In genomic region chr15:40243126-40243810, GRCh38 we compare ENCODE assay signal across 25 cellular contexts. TPM values are rescaled to one million over a fixed set of nuclear protein-coding genes. Genes with fewer than 3 reads are reported as not detected.
DNase-seq lines count a peak whose midpoint lies in the region; ATAC-seq and TF ChIP-seq lines count a peak whose summit lies in the region.
"Had no signal": no experiment of that assay in that cellular context is flagged by ENCODE, and none has a peak within 500 bp of the region (broad histone marks: within the 10 kb centered on the region; RNA-seq: fewer than 3 reads in every experiment).

No MANE protein-coding gene starts in this region.

- TF ChIP-seq CTCF in suprapubic skin (IDR thresholded peaks at IDR 0.05) = no peak

- H3K27ac Mint-ChIP-seq in activated CD8-positive, alpha-beta memory T cell treated with anti-CD3 and anti-CD28 coated beads, Interleukin-2, amount 10 ng/mL, durations not matched to agents 7 days and 5 days = no peak overlapping the region
- H3K27ac Mint-ChIP-seq: HFFc6 had no signal

- peak overlapping the region; percentile 3 for H3K27ac ChIP-seq in suprapubic skin
- H3K27ac ChIP-seq: C4-2B, coronary artery, hepatocyte, PC-9, SJSA1, spleen had no signal

- no peaks in the 10 kb centered on the region for H3K36me3 ChIP-seq in suprapubic skin
- H3K36me3 ChIP-seq: MG63, SJSA1, spleen had no signal

- H3K27me3 ChIP-seq in suprapubic skin = peaks cover 8% of the 10 kb centered on the region
- H3K27me3 ChIP-seq: hepatocyte, MG63, SJSA1 had no signal

- peak; percentile 32 for DNase-seq in activated CD8-positive, alpha-beta memory T cell treated with anti-CD3 and anti-CD28 coated beads for 24 hours
- no peak for DNase-seq in activated CD8-positive, alpha-beta memory T cell treated with anti-CD3 and anti-CD28 coated beads, Interleukin-2, amount 10 ng/mL, durations not matched to agents 7 days and 5 days
- DNase-seq in OCI-M1 (lab: John Stamatoyannopoulos, UW) (peak; percentile 44), epidermal melanocyte (ENCODE audit: insufficient read length, low spot score) (peak; percentile 5), suprapubic skin (ENCODE audit: low spot score in 2 of 2) (peak in 1 of 2 donors; percentile 37), GM19240 (ENCODE audit: insufficient read length, low spot score) (no peak), D341Med (ENCODE audit: low spot score) (no peak), AG08396 (ENCODE audit: low spot score) (no peak)
- DNase-seq: activated CD4-positive, alpha-beta T cell treated with anti-CD3 and anti-CD28 coated beads for 1 hour; activated gamma-delta T cell; foreskin fibroblast; HFFc6; MG63; NCI-H187; NCI-H2227 treated with DMSO at 0.1 percent for 48 hours; NCI-H82; PC-9; spleen; stimulated activated CD4-positive, alpha-beta T cell treated with anti-CD3 and anti-CD28 coated beads, Interleukin-4, amount 100 ng/mL, for 4 hours had no signal

- no peaks in the 10 kb centered on the region for H3K36me3 Mint-ChIP-seq in activated CD8-positive, alpha-beta memory T cell treated with anti-CD3 and anti-CD28 coated beads, Interleukin-2, amount 10 ng/mL, durations not matched to agents 7 days and 5 days

- no peak overlapping the region for H3K4me3 ChIP-seq in suprapubic skin
- H3K4me3 ChIP-seq: coronary artery, hepatocyte, MG63, PC-9, SJSA1, spleen had no signal

- H3K27me3 Mint-ChIP-seq in activated CD8-positive, alpha-beta memory T cell treated with anti-CD3 and anti-CD28 coated beads, Interleukin-2, amount 10 ng/mL, durations not matched to agents 7 days and 5 days = peaks cover 20% of the 10 kb centered on the region

- no peaks in the 10 kb centered on the region for H3K9me3 ChIP-seq in suprapubic skin
- H3K9me3 ChIP-seq: MG63, spleen had no signal

- 58% methylated on average over 9 of the region's 9 CpGs for WGBS in suprapubic skin

- H3K4me3 Mint-ChIP-seq in activated CD8-positive, alpha-beta memory T cell treated with anti-CD3 and anti-CD28 coated beads, Interleukin-2, amount 10 ng/mL, durations not matched to agents 7 days and 5 days = no peak overlapping the region
- H3K4me3 Mint-ChIP-seq: HFFc6 had no signal

- no peaks in the 10 kb centered on the region for H3K9me3 Mint-ChIP-seq in activated CD8-positive, alpha-beta memory T cell treated with anti-CD3 and anti-CD28 coated beads, Interleukin-2, amount 10 ng/mL, durations not matched to agents 7 days and 5 days (ENCODE audit: low read depth)
- H3K9me3 Mint-ChIP-seq: HFFc6 had no signal

- no peak for TF ChIP-seq POLR2A in suprapubic skin (IDR thresholded peaks at IDR 0.05)

- CTCF ChIA-PET in activated CD8-positive, alpha-beta memory T cell treated with anti-CD3 and anti-CD28 coated beads, Interleukin-2, amount 10 ng/mL, durations not matched to agents 7 days and 5 days (lab: Charles Lee) = interaction anchor here (1.1 to 1.3 kb wide), 2 partner anchors 30 to 32 kb away, joined by 3 read pairs; no protein-coding TSS in a partner anchor

- H3K4me1 ChIP-seq in suprapubic skin = peaks cover 87% of the 10 kb centered on the region

- TF ChIP-seq EP300 in suprapubic skin (IDR thresholded peaks at IDR 0.05) = no peak

- ATAC-seq in activated CD8-positive, alpha-beta memory T cell treated with anti-CD3 and anti-CD28 coated beads, Interleukin-2, amount 10 ng/mL, durations not matched to agents 7 days and 5 days = no peak

- peaks cover 11% of the 10 kb centered on the region for H3K4me1 Mint-ChIP-seq in activated CD8-positive, alpha-beta memory T cell treated with anti-CD3 and anti-CD28 coated beads, Interleukin-2, amount 10 ng/mL, durations not matched to agents 7 days and 5 days

RNA-seq across cellular contexts. Expression of gene PAK6, which starts 4.4 kb away (rescaled TPM):
- total RNA-seq in activated CD8-positive, alpha-beta memory T cell treated with anti-CD3 and anti-CD28 coated beads, Interleukin-2, amount 10 ng/mL, durations not matched to agents 7 days and 5 days = 1 to 10 TPM; 1.0 to 1.7 TPM
- total RNA-seq in suprapubic skin = 100 to 1,000 TPM in 1 of 4 donors, 10 to 100 TPM in 3; 71.7 to 145 (median 79.2) TPM
- total RNA-seq: HFFc6 had no signal

RNA-seq across cellular contexts. Expression of gene ANKRD63, which starts 39.6 kb away (rescaled TPM):
- total RNA-seq in activated CD8-positive, alpha-beta memory T cell treated with anti-CD3 and anti-CD28 coated beads, Interleukin-2, amount 10 ng/mL, durations not matched to agents 7 days and 5 days = not detected
- total RNA-seq in suprapubic skin = not detected
- total RNA-seq: HFFc6, lower leg skin, PC-9, spleen, urinary bladder had no signal

Comparison
In these comparisons a context has a peak if more than half of its experiments do, and no peak if none do; other contexts are left out.
1. DNase-seq: peak in activated CD8-positive, alpha-beta memory T cell treated with anti-CD3 and anti-CD28 coated beads for 24 hours (single experiment), OCI-M1 (single experiment) and epidermal melanocyte (single experiment); none in activated CD8-positive, alpha-beta memory T cell treated with anti-CD3 and anti-CD28 coated beads, Interleukin-2, amount 10 ng/mL, durations not matched to agents 7 days and 5 days (single experiment), GM19240 (single experiment), D341Med (single experiment) and AG08396 (single experiment).
2. RNA of gene PAK6, which starts 4.4 kb away (total RNA-seq): 71.7 to 145 TPM in suprapubic skin; 1.0 to 1.7 TPM in activated CD8-positive, alpha-beta memory T cell treated with anti-CD3 and anti-CD28 coated beads, Interleukin-2, amount 10 ng/mL, durations not matched to agents 7 days and 5 days; every median in the first group is over 10 times any median in the second.